In genomic region chr3:151918253-151919029, GRCh38 we compare ENCODE assay signal across 8 cellular contexts. TPM values are rescaled to one million over a fixed set of nuclear protein-coding genes. Genes with fewer than 3 reads are reported as not detected.
DNase-seq lines count a peak whose midpoint lies in the region; ATAC-seq and TF ChIP-seq lines count a peak whose summit lies in the region.

No MANE protein-coding gene starts in this region.

- H4K20me1 ChIP-seq in Loucy (ENCODE audit: insufficient read depth, low read length, poor library complexity, severe bottlenecking), result no peaks in the 10 kb centered on the region
- H4K20me1 ChIP-seq in neural progenitor cell (ENCODE audit: low read depth), result no peaks in the 10 kb centered on the region

- no peak overlapping the region for H3K27ac ChIP-seq in neural progenitor cell

- POLR2A ChIA-PET in activated CD4-positive, alpha-beta memory T cell treated with anti-CD3 and anti-CD28 coated beads, Interleukin-2, amount 10 ng/mL, durations not matched to agents 7 days and 5 days (lab: Charles Lee), result no interaction called here

- DNase-seq in COLO829 (ENCODE audit: low spot score) (peak; percentile 68), SIG-M5 treated with dmso at 0.1 percent for 504 hours (lab: John Stamatoyannopoulos, UW; ENCODE audit: unreplicated experiment) (peak; percentile 79), neural progenitor cell (ENCODE audit: low spot score) (peak; percentile 27)
- DNase-seq in activated CD4-positive, alpha-beta memory T cell treated with anti-CD3 and anti-CD28 coated beads, Interleukin-2, amount 10 ng/mL, durations not matched to agents 7 days and 5 days, result no peak
- no peak for DNase-seq in activated naive CD4-positive, alpha-beta T cell treated with anti-CD3 and anti-CD28 coated beads, Interleukin-2, amount 50 U/mL, for 16 hours

- peak; percentile 78 for TF ChIP-seq CTCF in Loucy (conservative IDR thresholded peaks at IDR 0.05; ENCODE audit: low read length)
- peak; percentile 69 for TF ChIP-seq CTCF in neural progenitor cell (IDR thresholded peaks at IDR 0.05)

- H3K79me2 ChIP-seq in Loucy (ENCODE audit: insufficient read depth, low read length) (no peaks in the 10 kb centered on the region), neural progenitor cell (ENCODE audit: low read depth) (no peaks in the 10 kb centered on the region)

- ATAC-seq in GM19324 (IDR thresholded peaks at IDR 0.05; ENCODE audit: low FRiP score, unreplicated experiment) (peak; percentile 71), esophagus mucosa (peak; percentile 55)

- H3F3A ChIP-seq in Loucy (ENCODE audit: low read depth), result no peaks in the 10 kb centered on the region
- H3F3A ChIP-seq in neural progenitor cell (ENCODE audit: low read depth), result no peaks in the 10 kb centered on the region

- no peak overlapping the region for H3K9ac ChIP-seq in Loucy (ENCODE audit: low read depth, low read length, poor library complexity, severe bottlenecking)
- H3K9ac ChIP-seq in neural progenitor cell, result no peak overlapping the region

- no peaks in the 10 kb centered on the region for H3K27me3 Mint-ChIP-seq in neural progenitor cell (ENCODE audit: insufficient read depth, low read depth)
- H3K27me3 Mint-ChIP-seq in activated CD4-positive, alpha-beta memory T cell treated with anti-CD3 and anti-CD28 coated beads, Interleukin-2, amount 10 ng/mL, durations not matched to agents 7 days and 5 days, result peaks cover 2% of the 10 kb centered on the region

- no peaks in the 10 kb centered on the region for H3K4me1 Mint-ChIP-seq in neural progenitor cell
- no peaks in the 10 kb centered on the region for H3K4me1 Mint-ChIP-seq in activated CD4-positive, alpha-beta memory T cell treated with anti-CD3 and anti-CD28 coated beads, Interleukin-2, amount 10 ng/mL, durations not matched to agents 7 days and 5 days

- CTCF ChIA-PET in activated CD4-positive, alpha-beta memory T cell treated with anti-CD3 and anti-CD28 coated beads, Interleukin-2, amount 10 ng/mL, durations not matched to agents 7 days and 5 days (lab: Charles Lee), result interaction anchor here (0.6 to 2.1 kb wide), 9 partner anchors 20 to 1425 kb away, joined by 3 to 14 read pairs (median 3); no protein-coding TSS in a partner anchor

- H3K27ac Mint-ChIP-seq in neural progenitor cell, result no peak overlapping the region
- no peak overlapping the region for H3K27ac Mint-ChIP-seq in activated CD4-positive, alpha-beta memory T cell treated with anti-CD3 and anti-CD28 coated beads, Interleukin-2, amount 10 ng/mL, durations not matched to agents 7 days and 5 days

- H3K9me3 ChIP-seq in Loucy (ENCODE audit: insufficient read depth, low read depth, low read length) (no peaks in the 10 kb centered on the region), neural progenitor cell (ENCODE audit: low read depth) (no peaks in the 10 kb centered on the region)

- H3K4me1 ChIP-seq in Loucy (ENCODE audit: insufficient read depth, low read length, poor library complexity, severe bottlenecking) (peaks cover 22% of the 10 kb centered on the region), neural progenitor cell (no peaks in the 10 kb centered on the region)

- no peak overlapping the region for H3K4me3 ChIP-seq in Loucy (ENCODE audit: low read length, poor library complexity, severe bottlenecking)
- no peak overlapping the region for H3K4me3 ChIP-seq in neural progenitor cell

- H3K27me3 ChIP-seq in Loucy (ENCODE audit: insufficient read depth, low read length, poor library complexity, severe bottlenecking) (no peaks in the 10 kb centered on the region), neural progenitor cell (no peaks in the 10 kb centered on the region)

- H3K36me3 Mint-ChIP-seq in neural progenitor cell, result no peaks in the 10 kb centered on the region
- no peaks in the 10 kb centered on the region for H3K36me3 Mint-ChIP-seq in activated CD4-positive, alpha-beta memory T cell treated with anti-CD3 and anti-CD28 coated beads, Interleukin-2, amount 10 ng/mL, durations not matched to agents 7 days and 5 days (ENCODE audit: low read depth)

- H3K4me2 ChIP-seq in Loucy (ENCODE audit: low read depth, low read length, poor library complexity, severe bottlenecking) (no peak overlapping the region), neural progenitor cell (no peak overlapping the region)

- H3K36me3 ChIP-seq in Loucy (ENCODE audit: insufficient read depth, low read length), result no peaks in the 10 kb centered on the region
- H3K36me3 ChIP-seq in neural progenitor cell, result no peaks in the 10 kb centered on the region

- H2AFZ ChIP-seq in Loucy (ENCODE audit: low read length) (peak overlapping the region; percentile 33; the same call in 1 of the 2 replicates), neural progenitor cell (replicated peaks) (no peak overlapping the region)

- no peaks in the 10 kb centered on the region for H3K9me2 ChIP-seq in Loucy (replicated peaks; ENCODE audit: low read depth, low read length)

- no peak overlapping the region for H3K4me3 Mint-ChIP-seq in neural progenitor cell
- H3K4me3 Mint-ChIP-seq in activated CD4-positive, alpha-beta memory T cell treated with anti-CD3 and anti-CD28 coated beads, Interleukin-2, amount 10 ng/mL, durations not matched to agents 7 days and 5 days, result no peak overlapping the region

- H3K9me3 Mint-ChIP-seq in neural progenitor cell, result no peaks in the 10 kb centered on the region
- no peaks in the 10 kb centered on the region for H3K9me3 Mint-ChIP-seq in activated CD4-positive, alpha-beta memory T cell treated with anti-CD3 and anti-CD28 coated beads, Interleukin-2, amount 10 ng/mL, durations not matched to agents 7 days and 5 days

RNA-seq across cellular contexts. Expression of gene SUCNR1, which starts 45.0 kb away (rescaled TPM):
- total RNA-seq in esophagus mucosa (not detected), neural progenitor cell (ENCODE audit: low replicate concordance) (not detected in 2 replicates)
- not detected for total RNA-seq in activated CD4-positive, alpha-beta memory T cell treated with anti-CD3 and anti-CD28 coated beads, Interleukin-2, amount 10 ng/mL, durations not matched to agents 7 days and 5 days

Comparison
In these comparisons a context has a peak if more than half of its experiments do, and no peak if none do; other contexts are left out.
1. DNase-seq: peak in COLO829 (single experiment), SIG-M5 treated with dmso at 0.1 percent for 504 hours (single experiment) and neural progenitor cell (single experiment); none in activated CD4-positive, alpha-beta memory T cell treated with anti-CD3 and anti-CD28 coated beads, Interleukin-2, amount 10 ng/mL, durations not matched to agents 7 days and 5 days (single experiment) and activated naive CD4-positive, alpha-beta T cell treated with anti-CD3 and anti-CD28 coated beads, Interleukin-2, amount 50 U/mL, for 16 hours (single experiment).